ENCODE assay signal across 1 cellular context in the genomic region with DNA sequence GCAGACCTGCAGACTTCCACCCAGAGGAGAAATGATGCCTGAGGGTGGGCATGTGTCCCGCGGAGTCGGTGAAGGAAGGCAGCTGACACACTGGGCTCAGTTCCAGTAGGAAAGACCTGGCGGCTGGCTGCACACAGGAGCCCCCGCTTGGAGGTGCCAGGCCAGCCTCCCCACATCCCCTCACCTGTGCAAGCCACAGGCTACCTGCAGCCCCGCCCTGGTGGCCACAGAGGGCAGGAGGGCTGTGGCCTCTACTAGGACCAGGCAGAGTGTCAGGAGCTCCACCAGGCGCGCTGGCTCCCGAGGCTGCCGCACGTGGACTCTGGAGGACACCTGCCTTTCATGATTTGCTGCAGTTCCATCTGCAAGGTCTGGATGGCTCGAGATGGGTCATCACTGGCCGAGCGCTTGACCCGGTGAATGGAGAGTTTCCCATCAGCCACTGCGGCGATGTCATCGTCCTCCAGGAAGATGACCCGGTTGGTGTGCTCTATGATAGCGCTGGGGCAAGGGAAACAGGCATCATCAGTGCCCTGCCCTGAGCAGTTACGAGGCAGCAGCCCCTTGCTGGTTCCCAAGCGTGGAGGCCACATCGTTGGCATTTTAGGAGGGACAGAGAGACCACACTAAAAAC.
A peak's percentile ranks its signal among the peaks of the same experiment; 100 is the strongest.
TF ChIP-seq lines count a peak whose summit lies in the region.

No MANE protein-coding gene starts in this region.

TF ChIP-seq in K562, 482 proteins besides CTCF, POLR2A, EP300 and RAD21:
- TF ChIP-seq SMC3 (conservative IDR thresholded peaks at IDR 0.05; ENCODE audit: insufficient read depth, low read depth, low read length) = no peak
- TF ChIP-seq ESRRA (IDR thresholded peaks at IDR 0.05; ENCODE audit: borderline replicate concordance, low read depth) = no peak
- peak; percentile 78; the same call in 1 of the 2 replicates for TF ChIP-seq CTBP1 (IDR thresholded peaks at IDR 0.05; ENCODE audit: borderline replicate concordance)
- TF ChIP-seq, protein P1, sequence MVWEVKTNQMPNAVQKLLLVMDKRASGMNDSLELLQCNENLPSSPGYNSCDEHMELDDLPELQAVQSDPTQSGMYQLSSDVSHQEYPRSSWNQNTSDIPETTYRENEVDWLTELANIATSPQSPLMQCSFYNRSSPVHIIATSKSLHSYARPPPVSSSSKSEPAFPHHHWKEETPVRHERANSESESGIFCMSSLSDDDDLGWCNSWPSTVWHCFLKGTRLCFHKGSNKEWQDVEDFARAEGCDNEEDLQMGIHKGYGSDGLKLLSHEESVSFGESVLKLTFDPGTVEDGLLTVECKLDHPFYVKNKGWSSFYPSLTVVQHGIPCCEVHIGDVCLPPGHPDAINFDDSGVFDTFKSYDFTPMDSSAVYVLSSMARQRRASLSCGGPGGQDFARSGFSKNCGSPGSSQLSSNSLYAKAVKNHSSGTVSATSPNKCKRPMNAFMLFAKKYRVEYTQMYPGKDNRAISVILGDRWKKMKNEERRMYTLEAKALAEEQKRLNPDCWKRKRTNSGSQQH (CRISPR knock-in tag; IDR thresholded peaks at IDR 0.05) = no peak
- peak; percentile 45 to 52; a peak in 1 of 4 replicates for TF ChIP-seq KDM1A (IDR thresholded peaks at IDR 0.05)
- TF ChIP-seq MCM7 (IDR thresholded peaks at IDR 0.05) = no peak
- TF ChIP-seq RCOR1 (IDR thresholded peaks at IDR 0.05; ENCODE audit: borderline replicate concordance in 1 of 2, low read depth in 2 of 2, low read length in 2 of 2) = peak in 1 of 2 experiments; percentile 65; a peak in 1 of 4 replicates
- TF ChIP-seq PREB (CRISPR knock-in tag; IDR thresholded peaks at IDR 0.05) = no peak
- TF ChIP-seq ZNF23 (CRISPR knock-in tag; IDR thresholded peaks at IDR 0.05) = no peak
- TF ChIP-seq NKRF (IDR thresholded peaks at IDR 0.05; ENCODE audit: borderline replicate concordance) = no peak
- TF ChIP-seq KDM2B (CRISPR knock-in tag; IDR thresholded peaks at IDR 0.05) = no peak
- TF ChIP-seq ASH1L (IDR thresholded peaks at IDR 0.05; ENCODE audit: borderline replicate concordance, low read depth, partially characterized antibody) = no peak
- TF ChIP-seq BRCA1 (IDR thresholded peaks at IDR 0.05) = no peak
- TF ChIP-seq BRCA1 (CRISPR knock-in tag; IDR thresholded peaks at IDR 0.05) = no peak
- no peak for TF ChIP-seq MIER1 (IDR thresholded peaks at IDR 0.05; ENCODE audit: low read depth)
- no peak for TF ChIP-seq PRPF4 (IDR thresholded peaks at IDR 0.05; ENCODE audit: insufficient read depth, low read depth, low read length, poor library complexity, severe bottlenecking)
- TF ChIP-seq SLC30A9 (CRISPR knock-in tag; IDR thresholded peaks at IDR 0.05) = no peak
- TF ChIP-seq KLF13 (tag; IDR thresholded peaks at IDR 0.05; ENCODE audit: borderline replicate concordance, low read depth) = no peak
- TF ChIP-seq, protein P2, sequence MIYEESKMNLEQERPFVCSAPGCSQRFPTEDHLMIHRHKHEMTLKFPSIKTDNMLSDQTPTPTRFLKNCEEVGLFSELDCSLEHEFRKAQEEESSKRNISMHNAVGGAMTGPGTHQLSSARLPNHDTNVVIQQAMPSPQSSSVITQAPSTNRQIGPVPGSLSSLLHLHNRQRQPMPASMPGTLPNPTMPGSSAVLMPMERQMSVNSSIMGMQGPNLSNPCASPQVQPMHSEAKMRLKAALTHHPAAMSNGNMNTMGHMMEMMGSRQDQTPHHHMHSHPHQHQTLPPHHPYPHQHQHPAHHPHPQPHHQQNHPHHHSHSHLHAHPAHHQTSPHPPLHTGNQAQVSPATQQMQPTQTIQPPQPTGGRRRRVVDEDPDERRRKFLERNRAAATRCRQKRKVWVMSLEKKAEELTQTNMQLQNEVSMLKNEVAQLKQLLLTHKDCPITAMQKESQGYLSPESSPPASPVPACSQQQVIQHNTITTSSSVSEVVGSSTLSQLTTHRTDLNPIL (CRISPR knock-in tag; IDR thresholded peaks at IDR 0.05) = no peak
- TF ChIP-seq CXXC5 (CRISPR knock-in tag; IDR thresholded peaks at IDR 0.05) = no peak
- TF ChIP-seq ZNF143 (CRISPR knock-in tag; IDR thresholded peaks at IDR 0.05) = peak; percentile 46; the same call in 1 of the 2 replicates
